ENCODE assay signal across 15 cellular contexts in the genomic region with DNA sequence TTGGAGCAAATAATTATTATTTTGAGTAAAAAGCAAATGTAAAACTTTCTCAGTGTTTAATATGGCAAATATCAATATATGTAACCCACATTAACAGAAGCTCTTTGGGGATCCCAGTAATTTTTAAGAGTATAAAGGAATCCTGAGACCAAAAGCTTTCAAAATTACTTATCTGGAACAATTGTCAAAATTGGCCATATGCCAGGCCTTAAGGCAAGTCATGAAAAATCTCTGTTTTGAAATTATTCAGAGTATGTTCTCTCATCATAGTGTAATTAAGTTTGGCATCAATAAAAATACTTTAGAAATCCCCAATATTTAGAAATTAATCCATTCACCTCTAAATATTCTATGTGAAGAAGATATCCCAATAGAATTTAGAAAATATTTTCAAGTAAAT.
A peak's percentile ranks its signal among the peaks of the same experiment; 100 is the strongest.
DNase-seq lines count a peak whose midpoint lies in the region; ATAC-seq, FAIRE-seq and TF ChIP-seq lines count a peak whose summit lies in the region.
"Had no signal": no experiment of that assay in that cellular context is flagged by ENCODE, and none has a peak within 500 bp of the region (broad histone marks: within the 10 kb centered on the region; RNA-seq: fewer than 3 reads in every experiment).

No MANE protein-coding gene starts in this region.

- H3K27ac ChIP-seq in spleen, result no peak overlapping the region
- H3K27ac ChIP-seq: BLaER1, PC-9 had no signal

- ATAC-seq in T-cell (replicated peaks in 1 of 4) (no peak), omental fat pad (ENCODE audit: low FRiP score) (no peak)
- ATAC-seq: Right ventricle myocardium inferior had no signal

- POLR2A ChIA-PET in T-cell (lab: Charles Lee), result no interaction called here

- peak; percentile 12 for FAIRE-seq in endometrium (lab: Jason Lieb, UNC)

- no peaks in the 10 kb centered on the region for H3K4me1 Mint-ChIP-seq in T-cell
- H3K4me1 Mint-ChIP-seq: CD8-positive, alpha-beta memory T cell had no signal

- H3K36me3 ChIP-seq in spleen, result no peaks in the 10 kb centered on the region
- H3K36me3 ChIP-seq: BLaER1 had no signal

- H3K9me3 Mint-ChIP-seq in T-cell, result no peaks in the 10 kb centered on the region
- H3K9me3 Mint-ChIP-seq: CD8-positive, alpha-beta memory T cell; H9 had no signal

- intact Hi-C loops in spleen (cut with DNase I; ENCODE audit: low total_unique reads), result no loop called here

- no peaks in the 10 kb centered on the region for H3K4me1 ChIP-seq in spleen
- H3K4me1 ChIP-seq: BLaER1 had no signal

- H3K4me3 ChIP-seq in spleen, result no peak overlapping the region
- H3K4me3 ChIP-seq: BLaER1, PC-9 had no signal

- DNase-seq in ELR (ENCODE audit: low read depth) (peak; percentile 13), NCI-H69 (lab: John Stamatoyannopoulos, UW) (peak; percentile 3), medulla oblongata (ENCODE audit: extremely low spot score) (peak; percentile 3), T-cell (no peak), spleen (no peak), omental fat pad (ENCODE audit: low spot score) (no peak)
- DNase-seq: CD8-positive, alpha-beta memory T cell; H9; NCI-H146; NCI-H2107; PC-9; SK-N-SH had no signal

- H3K27me3 Mint-ChIP-seq in T-cell, result peaks cover 12 to 20% of the 10 kb centered on the region in 2 donors

- no peaks in the 10 kb centered on the region for H3K9me3 ChIP-seq in spleen
- H3K9me3 ChIP-seq: BLaER1, SK-N-SH had no signal

- CTCF ChIA-PET in T-cell (lab: Charles Lee), result no interaction called here

- no peak for TF ChIP-seq CTCF in spleen (IDR thresholded peaks at IDR 0.05 in 8 of 11, conservative IDR thresholded peaks at IDR 0.05 in 3 of 11)
- no peak for TF ChIP-seq CTCF in omental fat pad (IDR thresholded peaks at IDR 0.05)

- H3K27me3 ChIP-seq in spleen (replicated peaks in 1 of 7), result no peaks in the 10 kb centered on the region
- H3K27me3 ChIP-seq: BLaER1 had no signal

- no peak overlapping the region for H3K4me3 Mint-ChIP-seq in T-cell
- H3K4me3 Mint-ChIP-seq: CD8-positive, alpha-beta memory T cell; H9 had no signal

- no peak for TF ChIP-seq POLR2A in spleen (IDR thresholded peaks at IDR 0.05)

- no peak overlapping the region for H3K27ac Mint-ChIP-seq in T-cell
- H3K27ac Mint-ChIP-seq: CD8-positive, alpha-beta memory T cell; H9 had no signal

- H3K36me3 Mint-ChIP-seq in T-cell, result no peaks in the 10 kb centered on the region
- H3K36me3 Mint-ChIP-seq: CD8-positive, alpha-beta memory T cell had no signal

Comparison
In these comparisons a context has a peak if more than half of its experiments do, and no peak if none do; other contexts are left out.
1. DNase-seq: peak in ELR (single experiment), NCI-H69 (single experiment) and medulla oblongata (single experiment); none in T-cell (0 of 34), spleen (single experiment) and omental fat pad (single experiment).